25 cellular contexts compared by ENCODE assay signal in the genomic region with DNA sequence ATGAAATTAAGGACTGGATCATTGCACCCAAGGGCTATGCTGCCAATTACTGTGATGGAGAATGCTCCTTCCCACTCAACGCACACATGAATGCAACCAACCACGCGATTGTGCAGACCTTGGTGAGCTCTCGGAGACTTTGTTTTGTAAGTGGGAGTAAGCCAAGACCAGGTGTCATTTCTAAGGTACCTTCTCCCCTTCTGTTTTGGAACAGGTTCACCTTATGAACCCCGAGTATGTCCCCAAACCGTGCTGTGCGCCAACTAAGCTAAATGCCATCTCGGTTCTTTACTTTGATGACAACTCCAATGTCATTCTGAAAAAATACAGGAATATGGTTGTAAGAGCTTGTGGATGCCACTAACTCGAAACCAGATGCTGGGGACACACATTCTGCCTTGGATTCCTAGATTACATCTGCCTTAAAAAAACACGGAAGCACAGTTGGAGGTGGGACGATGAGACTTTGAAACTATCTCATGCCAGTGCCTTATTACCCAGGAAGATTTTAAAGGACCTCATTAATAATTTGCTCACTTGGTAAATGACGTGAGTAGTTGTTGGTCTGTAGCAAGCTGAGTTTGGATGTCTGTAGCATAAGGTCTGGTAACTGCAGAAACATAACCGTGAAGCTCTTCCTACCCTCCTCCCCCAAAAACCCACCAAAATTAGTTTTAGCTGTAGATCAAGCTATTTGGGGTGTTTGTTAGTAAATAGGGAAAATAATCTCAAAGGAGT. TPM values are rescaled to one million over a fixed set of nuclear protein-coding genes. Genes with fewer than 3 reads are reported as not detected.
DNase-seq lines count a peak whose midpoint lies in the region; ATAC-seq and TF ChIP-seq lines count a peak whose summit lies in the region.
"Had no signal": no experiment of that assay in that cellular context is flagged by ENCODE, and none has a peak within 500 bp of the region (broad histone marks: within the 10 kb centered on the region; RNA-seq: fewer than 3 reads in every experiment).

No MANE protein-coding gene starts in this region.

- peaks cover 23 to 57% of the 10 kb centered on the region in 2 experiments; a peak in 2 of 3 replicates for H3K36me3 ChIP-seq in HEK293 (ENCODE audit: control insufficient read depth in 2 of 2, insufficient read depth in 1 of 2, low read length in 2 of 2)
- H3K36me3 ChIP-seq in Panc1 (ENCODE audit: control insufficient read depth, insufficient read depth, low read length) = peaks cover 29% of the 10 kb centered on the region

- DNase-seq in Panc1 (ENCODE audit: low read depth, low spot score) = no peak
- peak; percentile 11 for DNase-seq in left kidney (ENCODE audit: low read depth, low spot score)
- DNase-seq in stimulated activated CD4-positive, alpha-beta T cell treated with anti-CD3 and anti-CD28 coated beads, Interleukin-4, amount 100 ng/mL, for 4 hours = no peak
- no peak for DNase-seq in GM03348 (ENCODE audit: low spot score)
- DNase-seq: CD4-positive, CD25-positive, alpha-beta regulatory T cell; DMS153; DND-41; H9; HFFc6; KBM-7; NCI-H1105 treated with DMSO at 0.1 percent for 48 hours; NCI-H146; NCI-H1930; NCI-H2107; NCI-H446; NCI-H524 treated with DMSO at 0.1 percent for 48 hours; NCI-H774; Peyer's patch; SK-N-SH; T-helper 17 cell had no signal

- TF ChIP-seq CTCF in HEK293 (tag by site-specific recombination; IDR thresholded peaks at IDR 0.05) = no peak
- no peak for TF ChIP-seq CTCF in Panc1 (IDR thresholded peaks at IDR 0.05)

- CTCF ChIA-PET in HEK293 (lab: Yijun Ruan, JAX) (interaction anchor here (0.9 to 1.4 kb wide), 3 partner anchors 19 to 179 kb away, joined by 4 to 9 read pairs (median 6); no protein-coding TSS in a partner anchor), Panc1 (lab: Charles Lee) (no interaction called here)

- TSS peak; percentile 63 for BruUV-seq in Panc1 (replicated peaks; lab: Mats Ljungman, UMichigan)

- POLR2A ChIA-PET in HEK293 (lab: Yijun Ruan, JAX) (interaction anchor here (1.3 kb wide), 1 partner anchor 16 kb away, joined by 3 read pairs; no protein-coding TSS in a partner anchor), Panc1 (lab: Charles Lee) (interaction anchor here (0.5 kb wide), 1 partner anchor 81 kb away, joined by 7 read pairs; no protein-coding TSS in a partner anchor)

- H3K9me3 ChIP-seq in HEK293 (ENCODE audit: control insufficient read depth, insufficient read depth, low read depth, low read length) (no peaks in the 10 kb centered on the region), Panc1 (ENCODE audit: control insufficient read depth, insufficient read depth, low read depth, low read length) (no peaks in the 10 kb centered on the region)
- H3K9me3 ChIP-seq: BLaER1, Peyer's patch, SK-N-SH had no signal

- H3K4me1 ChIP-seq in HEK293 (ENCODE audit: control insufficient read depth, insufficient read depth, low read length) (no peaks in the 10 kb centered on the region), Panc1 (ENCODE audit: control insufficient read depth, insufficient read depth, low read length) (no peaks in the 10 kb centered on the region)
- H3K4me1 ChIP-seq: BLaER1, Peyer's patch had no signal

- in situ Hi-C loops in Panc1 (cut with HindIII; ENCODE audit: low pct_unique_long_range_greater_than_20kb, low sequenced_read_pairs) = no loop called here

- intact Hi-C loops in Panc1 (cut with micrococcal nuclease; ENCODE audit: unreplicated experiment) = loop anchor here (10.0 kb wide), 1 partner anchor 155 kb away; a partner anchor contains a TSS

- H3K27me3 ChIP-seq in Panc1 (ENCODE audit: control insufficient read depth, insufficient read depth, low read length) = no peaks in the 10 kb centered on the region
- H3K27me3 ChIP-seq: BLaER1, Peyer's patch had no signal

- H3K4me3 ChIP-seq in HEK293 (ENCODE audit: low read depth, low read length) = no peak overlapping the region
- no peak overlapping the region for H3K4me3 ChIP-seq in Panc1 (ENCODE audit: low read depth in 2 of 2, low read length in 2 of 2)
- H3K4me3 ChIP-seq: BLaER1, GM23338, Peyer's patch had no signal

- ATAC-seq in Panc1 (no peak), HG02884 (IDR thresholded peaks at IDR 0.05; ENCODE audit: unreplicated experiment) (no peak)
- ATAC-seq: GM23338, T-helper 17 cell had no signal

- TF ChIP-seq POLR2A in GM15510 (IDR thresholded peaks at IDR 0.05; ENCODE audit: borderline replicate concordance, extremely low read depth, insufficient read length) = peak; percentile 15

- H3K27ac ChIP-seq in HEK293 (ENCODE audit: extremely low read depth, low read depth, low read length) (no peak overlapping the region), Panc1 (ENCODE audit: low read length) (no peak overlapping the region)
- H3K27ac ChIP-seq: BLaER1, Peyer's patch had no signal

TF ChIP-seq in HEK293, 187 proteins besides CTCF, POLR2A, EP300 and RAD21:
- no peak for TF ChIP-seq ZNF350 (tag by site-specific recombination; IDR thresholded peaks at IDR 0.05)
- TF ChIP-seq ZEB2 (tag by site-specific recombination; IDR thresholded peaks at IDR 0.05) = no peak
- TF ChIP-seq ZNF600 (tag by site-specific recombination; IDR thresholded peaks at IDR 0.05) = 0 out of 2 replicates have a peak, but pooled peaks have one; percentile 16
- TF ChIP-seq IKZF3 (tag by site-specific recombination; IDR thresholded peaks at IDR 0.05) = no peak
- TF ChIP-seq, protein P1, sequence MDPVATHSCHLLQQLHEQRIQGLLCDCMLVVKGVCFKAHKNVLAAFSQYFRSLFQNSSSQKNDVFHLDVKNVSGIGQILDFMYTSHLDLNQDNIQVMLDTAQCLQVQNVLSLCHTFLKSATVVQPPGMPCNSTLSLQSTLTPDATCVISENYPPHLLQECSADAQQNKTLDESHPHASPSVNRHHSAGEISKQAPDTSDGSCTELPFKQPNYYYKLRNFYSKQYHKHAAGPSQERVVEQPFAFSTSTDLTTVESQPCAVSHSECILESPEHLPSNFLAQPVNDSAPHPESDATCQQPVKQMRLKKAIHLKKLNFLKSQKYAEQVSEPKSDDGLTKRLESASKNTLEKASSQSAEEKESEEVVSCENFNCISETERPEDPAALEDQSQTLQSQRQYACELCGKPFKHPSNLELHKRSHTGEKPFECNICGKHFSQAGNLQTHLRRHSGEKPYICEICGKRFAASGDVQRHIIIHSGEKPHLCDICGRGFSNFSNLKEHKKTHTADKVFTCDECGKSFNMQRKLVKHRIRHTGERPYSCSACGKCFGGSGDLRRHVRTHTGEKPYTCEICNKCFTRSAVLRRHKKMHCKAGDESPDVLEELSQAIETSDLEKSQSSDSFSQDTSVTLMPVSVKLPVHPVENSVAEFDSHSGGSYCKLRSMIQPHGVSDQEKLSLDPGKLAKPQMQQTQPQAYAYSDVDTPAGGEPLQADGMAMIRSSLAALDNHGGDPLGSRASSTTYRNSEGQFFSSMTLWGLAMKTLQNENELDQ (tag by site-specific recombination; IDR thresholded peaks at IDR 0.05; ENCODE audit: low read depth) = no peak
- TF ChIP-seq ZNF521 (tag by site-specific recombination; IDR thresholded peaks at IDR 0.05) = no peak
- no peak for TF ChIP-seq WT1 (tag by site-specific recombination; IDR thresholded peaks at IDR 0.05)
- no peak for TF ChIP-seq ZSCAN23 (tag by site-specific recombination; IDR thresholded peaks at IDR 0.05)

RNA-seq across cellular contexts. Expression of a gene that starts 30.4 kb away (rescaled TPM):
- 177 TPM for total RNA-seq in Panc1 (2021; ENCODE audit: unreplicated experiment)
- polyA plus RNA-seq in Panc1 (2012; ENCODE audit: insufficient read length) = 178 TPM
